In the genomic region with DNA sequence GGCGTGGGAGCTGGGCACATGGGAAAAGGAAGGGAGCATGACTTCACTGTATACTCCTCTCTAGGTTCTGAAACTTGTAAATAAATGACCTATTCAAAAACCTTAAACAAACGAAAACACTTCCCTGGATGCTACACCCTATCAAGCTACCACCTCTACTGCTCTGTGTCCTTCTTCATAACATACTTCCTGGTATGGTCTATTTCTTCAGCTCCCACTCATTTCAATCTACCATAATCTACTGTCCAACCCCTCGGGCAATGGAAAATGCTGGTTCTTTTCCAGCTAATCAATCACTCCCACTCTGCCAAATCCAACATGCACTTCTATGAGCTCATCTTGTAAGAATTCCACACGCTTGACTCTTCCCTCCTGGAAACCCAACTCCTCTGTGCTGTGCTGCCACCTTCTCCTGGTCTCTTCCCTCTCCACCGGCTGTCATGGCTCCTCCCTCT, we compare ENCODE assay signal across 1 cellular context.
TF ChIP-seq lines count a peak whose summit lies in the region.

No MANE protein-coding gene starts in this region.

TF ChIP-seq in HCT116, 20 proteins besides CTCF, POLR2A, EP300 and RAD21 (continued from another document):
- TF ChIP-seq, protein P1, sequence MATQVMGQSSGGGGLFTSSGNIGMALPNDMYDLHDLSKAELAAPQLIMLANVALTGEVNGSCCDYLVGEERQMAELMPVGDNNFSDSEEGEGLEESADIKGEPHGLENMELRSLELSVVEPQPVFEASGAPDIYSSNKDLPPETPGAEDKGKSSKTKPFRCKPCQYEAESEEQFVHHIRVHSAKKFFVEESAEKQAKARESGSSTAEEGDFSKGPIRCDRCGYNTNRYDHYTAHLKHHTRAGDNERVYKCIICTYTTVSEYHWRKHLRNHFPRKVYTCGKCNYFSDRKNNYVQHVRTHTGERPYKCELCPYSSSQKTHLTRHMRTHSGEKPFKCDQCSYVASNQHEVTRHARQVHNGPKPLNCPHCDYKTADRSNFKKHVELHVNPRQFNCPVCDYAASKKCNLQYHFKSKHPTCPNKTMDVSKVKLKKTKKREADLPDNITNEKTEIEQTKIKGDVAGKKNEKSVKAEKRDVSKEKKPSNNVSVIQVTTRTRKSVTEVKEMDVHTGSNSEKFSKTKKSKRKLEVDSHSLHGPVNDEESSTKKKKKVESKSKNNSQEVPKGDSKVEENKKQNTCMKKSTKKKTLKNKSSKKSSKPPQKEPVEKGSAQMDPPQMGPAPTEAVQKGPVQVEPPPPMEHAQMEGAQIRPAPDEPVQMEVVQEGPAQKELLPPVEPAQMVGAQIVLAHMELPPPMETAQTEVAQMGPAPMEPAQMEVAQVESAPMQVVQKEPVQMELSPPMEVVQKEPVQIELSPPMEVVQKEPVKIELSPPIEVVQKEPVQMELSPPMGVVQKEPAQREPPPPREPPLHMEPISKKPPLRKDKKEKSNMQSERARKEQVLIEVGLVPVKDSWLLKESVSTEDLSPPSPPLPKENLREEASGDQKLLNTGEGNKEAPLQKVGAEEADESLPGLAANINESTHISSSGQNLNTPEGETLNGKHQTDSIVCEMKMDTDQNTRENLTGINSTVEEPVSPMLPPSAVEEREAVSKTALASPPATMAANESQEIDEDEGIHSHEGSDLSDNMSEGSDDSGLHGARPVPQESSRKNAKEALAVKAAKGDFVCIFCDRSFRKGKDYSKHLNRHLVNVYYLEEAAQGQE (IDR thresholded peaks at IDR 0.05; ENCODE audit: low read depth), result no peak
- no peak for TF ChIP-seq TCF7L2 (IDR thresholded peaks at IDR 0.05; ENCODE audit: borderline replicate concordance, extremely low read depth, insufficient read depth, insufficient read length)
- no peak for TF ChIP-seq ZFX (IDR thresholded peaks at IDR 0.05)
- no peak for TF ChIP-seq YY1 (IDR thresholded peaks at IDR 0.05; ENCODE audit: extremely low read depth, insufficient replicate concordance, low read depth, low read length)
